ENCODE assay signal across 8 cellular contexts in the genomic region with DNA sequence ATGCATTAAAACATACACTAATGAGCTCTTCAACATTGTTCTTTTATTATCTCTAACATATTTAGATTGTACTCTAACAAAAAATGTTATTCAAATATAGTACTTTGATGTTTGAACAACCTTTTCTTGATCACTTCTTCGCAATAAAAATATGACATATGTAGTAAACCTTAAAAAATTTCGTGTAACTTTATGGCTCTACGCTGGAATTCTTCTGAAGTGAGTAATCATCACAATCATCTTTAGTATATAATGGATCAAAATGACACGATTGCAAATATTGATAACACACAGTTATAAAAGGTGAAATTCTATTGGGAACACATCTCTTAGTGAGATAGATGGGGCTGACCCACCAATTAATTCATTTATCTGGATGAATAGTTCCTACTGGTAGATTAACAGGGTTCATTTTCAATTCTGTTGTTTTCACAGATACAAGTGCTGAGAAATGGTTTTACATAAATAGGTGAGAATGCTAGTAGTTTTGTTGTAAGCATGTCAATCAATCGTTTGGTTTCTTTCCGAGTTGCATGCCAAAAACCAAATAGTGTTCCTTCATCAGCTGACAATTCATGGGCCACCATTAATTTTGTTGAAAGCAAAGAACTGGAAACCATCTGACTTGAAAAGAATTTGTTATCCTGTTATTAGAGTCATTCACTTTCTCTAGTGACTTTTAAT. TPM values are rescaled to one million over a fixed set of nuclear protein-coding genes. Genes with fewer than 3 reads are reported as not detected.
DNase-seq lines count a peak whose midpoint lies in the region; ATAC-seq and TF ChIP-seq lines count a peak whose summit lies in the region.

No MANE protein-coding gene starts in this region.

- peak overlapping the region; percentile 91 for H3K27ac ChIP-seq in SJSA1
- peak overlapping the region; percentile 100 for H3K27ac ChIP-seq in fibroblast of lung (ENCODE audit: insufficient read depth, low read length)
- no peak overlapping the region for H3K27ac ChIP-seq in rectal smooth muscle tissue (ENCODE audit: low read depth, low read length)

- H2AFZ ChIP-seq in fibroblast of lung (ENCODE audit: low read length), result peak overlapping the region; percentile 29

- peak overlapping the region; percentile 94 for H3K4me2 ChIP-seq in fibroblast of lung (ENCODE audit: extremely low read depth, insufficient read depth, low read length)

- H3K27me3 ChIP-seq in HAP-1 (ENCODE audit: low read depth) (no peaks in the 10 kb centered on the region), SJSA1 (replicated peaks) (no peaks in the 10 kb centered on the region), fibroblast of lung (ENCODE audit: control insufficient read depth, insufficient read depth, low read length) (no peaks in the 10 kb centered on the region), rectal smooth muscle tissue (ENCODE audit: control insufficient read depth, insufficient read depth, low read length) (no peaks in the 10 kb centered on the region)

- TF ChIP-seq CTCF in fibroblast of lung (conservative IDR thresholded peaks at IDR 0.05 in 1 of 2, IDR thresholded peaks at IDR 0.05 in 1 of 2; ENCODE audit: low read depth in 1 of 2, low read length in 2 of 2) (no peak), GM20000 (IDR thresholded peaks at IDR 0.05; ENCODE audit: extremely low read depth, missing control alignments) (no peak)

- H3K9me3 ChIP-seq in HAP-1 (no peaks in the 10 kb centered on the region), SJSA1 (replicated peaks) (no peaks in the 10 kb centered on the region), fibroblast of lung (ENCODE audit: control insufficient read depth, insufficient read depth, low read depth, low read length) (no peaks in the 10 kb centered on the region)

- H3K36me3 ChIP-seq in HAP-1 (replicated peaks) (peaks cover 23% of the 10 kb centered on the region), SJSA1 (peaks cover 30% of the 10 kb centered on the region), fibroblast of lung (ENCODE audit: control insufficient read depth, insufficient read depth, low read length) (peaks cover 1% of the 10 kb centered on the region), rectal smooth muscle tissue (ENCODE audit: control insufficient read depth, insufficient read depth, low read length) (peaks cover 8% of the 10 kb centered on the region)

- peaks cover 41% of the 10 kb centered on the region for H3K79me2 ChIP-seq in fibroblast of lung (ENCODE audit: control insufficient read depth, insufficient read depth, low read length)

- ATAC-seq in GM18861 (IDR thresholded peaks at IDR 0.05; ENCODE audit: unreplicated experiment), result no peak

- peaks cover 19% of the 10 kb centered on the region for H3K4me1 ChIP-seq in HAP-1
- H3K4me1 ChIP-seq in SJSA1 (replicated peaks), result peaks cover 4% of the 10 kb centered on the region; the same call in 1 of the 2 replicates
- peaks cover 2% of the 10 kb centered on the region for H3K4me1 ChIP-seq in fibroblast of lung (ENCODE audit: control insufficient read depth, extremely low read depth, insufficient read depth, low read length)
- H3K4me1 ChIP-seq in rectal smooth muscle tissue (ENCODE audit: control insufficient read depth, insufficient read depth, low read length), result peaks cover 11% of the 10 kb centered on the region

- H3K4me3 ChIP-seq in HAP-1 (peak overlapping the region; percentile 85), SJSA1 (peak overlapping the region; percentile 71), fibroblast of lung (replicated peaks in 1 of 4; ENCODE audit: control extremely low read depth in 1 of 4, insufficient read depth in 1 of 4, low read depth in 3 of 4, low read length in 4 of 4) (peak overlapping the region; percentile 95 to 100 (median 98)), rectal smooth muscle tissue (ENCODE audit: low read length) (peak overlapping the region; percentile 86)

- H3K9ac ChIP-seq in fibroblast of lung (ENCODE audit: insufficient read depth, low read length), result no peak overlapping the region
- H3K9ac ChIP-seq in rectal smooth muscle tissue (ENCODE audit: low read length), result no peak overlapping the region

- DNase-seq in HAP-1 (ENCODE audit: low spot score in 2 of 2) (no peak), SJSA1 (ENCODE audit: low read depth in 1 of 2, low spot score in 2 of 2) (no peak), fibroblast of lung (ENCODE audit: low read depth in 2 of 2) (no peak), 8988T (no peak), inferior parietal cortex (ENCODE audit: extremely low spot score) (no peak), GM20000 (ENCODE audit: low spot score) (no peak)

- in situ Hi-C loops in HAP-1 (cut with MboI; ENCODE audit: low sequenced_read_pairs), result no loop called here

- no peaks in the 10 kb centered on the region for H4K20me1 ChIP-seq in fibroblast of lung (ENCODE audit: control insufficient read depth, extremely low read depth, insufficient read depth, low read length)

RNA-seq across cellular contexts. Expression of a gene that starts 1.5 kb away (rescaled TPM):
- total RNA-seq in SJSA1 (2014; rRNA removed; shearing (Covaris generic)), result 91.8 and 112 TPM in 2 replicates
- total RNA-seq in fibroblast of lung, result 60.9 and 68.8 TPM in 2 replicates
- 67.6 and 70.5 TPM in 2 replicates for polyA plus RNA-seq in fibroblast of lung
- 44.6 and 46.6 TPM in 2 replicates for polyA plus RNA-seq in fibroblast of lung (2012)
- polyA minus RNA-seq in fibroblast of lung (ENCODE audit: low replicate concordance), result 5.3 and 6.9 TPM in 2 replicates

RNA-seq across cellular contexts. Expression of a gene that starts 8.8 kb away (rescaled TPM):
- not detected in 2 replicates for total RNA-seq in SJSA1 (2014; rRNA removed; shearing (Covaris generic))
- not detected in 2 replicates for total RNA-seq in fibroblast of lung
- not detected in 2 replicates for polyA plus RNA-seq in fibroblast of lung
- polyA plus RNA-seq in fibroblast of lung (2012), result not detected in 2 replicates
- not detected in 2 replicates for polyA minus RNA-seq in fibroblast of lung (ENCODE audit: low replicate concordance)
